Comparison of ENCODE assay signal across 8 cellular contexts in the genomic region with DNA sequence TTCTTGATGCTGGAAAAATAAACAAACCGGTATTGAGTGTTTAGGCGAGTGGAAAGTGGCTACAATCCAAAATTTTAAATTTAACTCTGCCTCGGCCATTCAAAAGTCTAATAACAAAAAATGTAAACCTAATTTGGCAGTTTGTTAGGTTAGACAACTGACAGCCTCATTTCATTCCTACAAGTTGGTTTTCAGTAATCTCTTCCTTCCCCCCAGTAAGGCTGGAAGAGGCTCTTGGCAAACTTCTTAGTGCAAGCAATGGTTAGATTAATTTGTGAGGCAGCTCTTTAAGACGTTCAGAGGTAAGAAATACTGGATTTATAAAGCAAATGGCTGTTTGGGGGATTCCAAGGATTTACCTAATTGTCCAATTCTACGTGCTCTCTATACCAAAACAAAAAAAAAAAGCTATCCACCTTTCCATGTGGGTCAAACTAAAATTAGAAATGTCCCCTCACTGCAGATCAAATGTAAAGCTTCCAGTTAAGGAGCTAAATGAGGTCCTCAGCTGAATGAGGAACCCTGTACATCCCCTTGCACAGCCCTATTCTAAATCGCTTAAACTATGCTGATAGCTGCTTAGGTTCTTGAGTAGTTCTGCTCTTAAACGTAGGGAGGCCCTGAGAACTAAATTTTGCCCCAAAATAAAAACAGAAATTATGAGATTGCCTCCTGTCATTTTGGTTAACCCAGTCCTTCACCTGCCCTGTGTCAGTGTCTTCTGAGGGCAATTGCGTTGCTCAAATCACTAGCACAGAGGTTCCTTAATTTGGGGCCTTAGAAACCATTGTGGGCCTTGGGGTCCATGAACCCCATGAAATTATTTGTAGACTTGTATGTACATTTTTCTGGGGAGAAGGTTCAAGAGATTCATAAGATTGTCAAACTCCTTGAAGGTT. TPM values are rescaled to one million over a fixed set of nuclear protein-coding genes. Genes with fewer than 3 reads are reported as not detected.
DNase-seq lines count a peak whose midpoint lies in the region; ATAC-seq and TF ChIP-seq lines count a peak whose summit lies in the region.

No MANE protein-coding gene starts in this region.

- no peaks in the 10 kb centered on the region for H3K9me3 Mint-ChIP-seq in activated CD4-positive, alpha-beta T cell treated with anti-CD3 and anti-CD28 coated beads, Interleukin-2, amount 10 ng/mL, durations not matched to agents 7 days and 5 days
- no peaks in the 10 kb centered on the region for H3K9me3 Mint-ChIP-seq in activated CD4-positive, alpha-beta memory T cell treated with anti-CD3 and anti-CD28 coated beads for 36 hours

- POLR2A ChIA-PET in activated CD4-positive, alpha-beta T cell treated with anti-CD3 and anti-CD28 coated beads, Interleukin-2, amount 10 ng/mL, durations not matched to agents 7 days and 5 days (lab: Charles Lee): interaction anchor here (1.7 kb wide), 1 partner anchor 10 kb away, joined by 7 read pairs; the partner anchor contains the start of gene HEXIM2
- POLR2A ChIA-PET in activated CD4-positive, alpha-beta memory T cell treated with anti-CD3 and anti-CD28 coated beads for 36 hours (lab: Charles Lee): interaction anchor here (0.6 to 6.1 kb wide), 11 partner anchors 9 to 165 kb away, joined by 3 to 217 read pairs (median 19); partner anchors contain the start of genes ACBD4, FMNL1, HEXIM2 and MAP3K14

- WGBS in thyroid gland, 2 donors: 27 to 30% methylated on average over 8 of the region's 8 CpGs

- intact Hi-C loops in activated CD4-positive, alpha-beta memory T cell treated with anti-CD3 and anti-CD28 coated beads for 36 hours (cut with micrococcal nuclease): no loop called here
- intact Hi-C loops in thyroid gland (cut with DNase I): no loop called here

- H3K4me1 ChIP-seq in thyroid gland: peaks cover 21 to 34% of the 10 kb centered on the region in 2 donors

- H3K4me3 ChIP-seq in iPS-18c (ENCODE audit: insufficient read depth, low read depth, low read length) (peak overlapping the region; percentile 36), thyroid gland (replicated peaks in 1 of 3) (peak overlapping the region in 1 of 3 donors; percentile 50)

- TF ChIP-seq CTCF in thyroid gland (IDR thresholded peaks at IDR 0.05): no peak

- ATAC-seq in HG03457 (IDR thresholded peaks at IDR 0.05; ENCODE audit: unreplicated experiment) (no peak), HG02870 (IDR thresholded peaks at IDR 0.05; ENCODE audit: unreplicated experiment) (no peak)

- H3K4me1 Mint-ChIP-seq in activated CD4-positive, alpha-beta T cell treated with anti-CD3 and anti-CD28 coated beads, Interleukin-2, amount 10 ng/mL, durations not matched to agents 7 days and 5 days: peaks cover 44% of the 10 kb centered on the region
- H3K4me1 Mint-ChIP-seq in activated CD4-positive, alpha-beta memory T cell treated with anti-CD3 and anti-CD28 coated beads for 36 hours (ENCODE audit: low read depth): peaks cover 30% of the 10 kb centered on the region

- no peaks in the 10 kb centered on the region for H3K27me3 ChIP-seq in thyroid gland

- no peak for TF ChIP-seq POLR2A in thyroid gland (IDR thresholded peaks at IDR 0.05)

- H3K4me3 Mint-ChIP-seq in activated CD4-positive, alpha-beta T cell treated with anti-CD3 and anti-CD28 coated beads, Interleukin-2, amount 10 ng/mL, durations not matched to agents 7 days and 5 days: peak overlapping the region; percentile 98
- peak overlapping the region; percentile 99 for H3K4me3 Mint-ChIP-seq in activated CD4-positive, alpha-beta memory T cell treated with anti-CD3 and anti-CD28 coated beads for 36 hours

- H3K36me3 Mint-ChIP-seq in activated CD4-positive, alpha-beta T cell treated with anti-CD3 and anti-CD28 coated beads, Interleukin-2, amount 10 ng/mL, durations not matched to agents 7 days and 5 days (ENCODE audit: low read depth): peaks cover 17% of the 10 kb centered on the region
- peaks cover 29% of the 10 kb centered on the region for H3K36me3 Mint-ChIP-seq in activated CD4-positive, alpha-beta memory T cell treated with anti-CD3 and anti-CD28 coated beads for 36 hours

- H3K27me3 Mint-ChIP-seq in activated CD4-positive, alpha-beta T cell treated with anti-CD3 and anti-CD28 coated beads, Interleukin-2, amount 10 ng/mL, durations not matched to agents 7 days and 5 days: no peaks in the 10 kb centered on the region
- H3K27me3 Mint-ChIP-seq in activated CD4-positive, alpha-beta memory T cell treated with anti-CD3 and anti-CD28 coated beads for 36 hours: no peaks in the 10 kb centered on the region

- CTCF ChIA-PET in activated CD4-positive, alpha-beta T cell treated with anti-CD3 and anti-CD28 coated beads, Interleukin-2, amount 10 ng/mL, durations not matched to agents 7 days and 5 days (lab: Charles Lee): interaction anchor here (0.6 to 11.0 kb wide), 15 partner anchors 10 to 1205 kb away, joined by 3 to 203 read pairs (median 3); partner anchors contain the start of genes ACBD4 and HEXIM2
- CTCF ChIA-PET in activated CD4-positive, alpha-beta memory T cell treated with anti-CD3 and anti-CD28 coated beads for 36 hours (lab: Charles Lee): interaction anchor here (0.7 to 11.2 kb wide), 18 partner anchors 10 to 278 kb away, joined by 3 to 316 read pairs (median 7); partner anchors contain the start of genes ACBD4, HEXIM2 and PLCD3

- H3K27ac ChIP-seq in thyroid gland: peak overlapping the region; percentile 3 to 97 (median 96)

- no peaks in the 10 kb centered on the region for H3K36me3 ChIP-seq in thyroid gland

- H3K9me3 ChIP-seq in iPS-18c (ENCODE audit: control insufficient read depth, insufficient read depth, low read length) (no peaks in the 10 kb centered on the region), thyroid gland (no peaks in the 10 kb centered on the region)

- DNase-seq in activated CD4-positive, alpha-beta T cell treated with anti-CD3 and anti-CD28 coated beads, Interleukin-2, amount 10 ng/mL, durations not matched to agents 7 days and 5 days: no peak
- DNase-seq in activated CD4-positive, alpha-beta T cell treated with anti-CD3 and anti-CD28 coated beads for 48 hours: no peak
- DNase-seq in activated CD4-positive, alpha-beta memory T cell treated with anti-CD3 and anti-CD28 coated beads for 36 hours: no peak
- DNase-seq in thyroid gland: no peak
- no peak for DNase-seq in SHP77 (lab: John Stamatoyannopoulos, UW)

- H3K27ac Mint-ChIP-seq in activated CD4-positive, alpha-beta T cell treated with anti-CD3 and anti-CD28 coated beads, Interleukin-2, amount 10 ng/mL, durations not matched to agents 7 days and 5 days: peak overlapping the region; percentile 82
- peak overlapping the region; percentile 54 for H3K27ac Mint-ChIP-seq in activated CD4-positive, alpha-beta memory T cell treated with anti-CD3 and anti-CD28 coated beads for 36 hours

RNA-seq across cellular contexts. Expression of gene HEXIM1, which starts 2.9 kb away (rescaled TPM):
- 10 to 100 TPM; 30.5 TPM for total RNA-seq in activated CD4-positive, alpha-beta T cell treated with anti-CD3 and anti-CD28 coated beads, Interleukin-2, amount 10 ng/mL, durations not matched to agents 7 days and 5 days
- total RNA-seq in activated CD4-positive, alpha-beta memory T cell treated with anti-CD3 and anti-CD28 coated beads for 36 hours: 10 to 100 TPM; 24.9 to 25.4 TPM
- total RNA-seq in thyroid gland: 10 to 100 TPM; 15.6 to 33.5 (median 18.4) TPM

RNA-seq across cellular contexts. Expression of gene HEXIM2, which starts 10.5 kb away (rescaled TPM):
- total RNA-seq in activated CD4-positive, alpha-beta T cell treated with anti-CD3 and anti-CD28 coated beads, Interleukin-2, amount 10 ng/mL, durations not matched to agents 7 days and 5 days: 1 to 10 TPM; 5.3 to 8.4 TPM
- total RNA-seq in activated CD4-positive, alpha-beta memory T cell treated with anti-CD3 and anti-CD28 coated beads for 36 hours: 1 to 10 TPM; 5.3 to 5.6 TPM
- 10 to 100 TPM in 2 of 4 donors, 1 to 10 TPM in 2; 3.9 to 16.3 (median 10.0) TPM for total RNA-seq in thyroid gland

RNA-seq across cellular contexts. Expression of gene ACBD4, which starts 15.7 kb away (rescaled TPM):
- 10 to 100 TPM; 18.4 to 19.7 TPM for total RNA-seq in activated CD4-positive, alpha-beta T cell treated with anti-CD3 and anti-CD28 coated beads, Interleukin-2, amount 10 ng/mL, durations not matched to agents 7 days and 5 days
- 10 to 100 TPM; 12.5 to 13.8 TPM for total RNA-seq in activated CD4-positive, alpha-beta memory T cell treated with anti-CD3 and anti-CD28 coated beads for 36 hours
- total RNA-seq in thyroid gland: 10 to 100 TPM; 16.7 to 20.4 (median 17.7) TPM

RNA-seq across cellular contexts. Expression of gene PLCD3, which starts 18.8 kb away (rescaled TPM):
- 1 to 10 TPM; 3.0 to 4.1 TPM for total RNA-seq in activated CD4-positive, alpha-beta T cell treated with anti-CD3 and anti-CD28 coated beads, Interleukin-2, amount 10 ng/mL, durations not matched to agents 7 days and 5 days
- 1 to 10 TPM; 4.3 to 4.4 TPM for total RNA-seq in activated CD4-positive, alpha-beta memory T cell treated with anti-CD3 and anti-CD28 coated beads for 36 hours
- 10 to 100 TPM in 3 of 4 donors, 1 to 10 TPM in 1; 8.6 to 24.8 (median 16.9) TPM for total RNA-seq in thyroid gland
